In genomic region chr6:152380351-152380767, GRCh38 we compare ENCODE assay signal across 8 cellular contexts.
DNase-seq lines count a peak whose midpoint lies in the region; ATAC-seq and TF ChIP-seq lines count a peak whose summit lies in the region.

No MANE protein-coding gene starts in this region.

- H3K4me3 ChIP-seq in liver (ENCODE audit: low read depth in 1 of 3, low read length in 3 of 3) = peak overlapping the region; percentile 34 to 79 (median 56)

- H3K36me3 ChIP-seq in liver (ENCODE audit: control insufficient read depth in 4 of 4, insufficient read depth in 3 of 4, low read depth in 1 of 4, low read length in 3 of 4) = no peaks in the 10 kb centered on the region

- H3K9me3 ChIP-seq in liver (ENCODE audit: control insufficient read depth in 4 of 4, low read length in 3 of 4) = no peaks in the 10 kb centered on the region

- TF ChIP-seq RAD21 in liver (IDR thresholded peaks at IDR 0.05) = no peak

- no peaks in the 10 kb centered on the region for H3K27me3 ChIP-seq in liver (ENCODE audit: control insufficient read depth in 4 of 4, insufficient read depth in 4 of 4, low read length in 3 of 4)

- peak overlapping the region; percentile 91 to 92 for H3K9ac ChIP-seq in liver (ENCODE audit: low read depth in 1 of 2, low read length in 2 of 2)

- peak; percentile 20 for DNase-seq in HT-29 (ENCODE audit: low spot score)
- peak; percentile 41 for DNase-seq in cerebellar cortex (ENCODE audit: low spot score)
- peak; percentile 72 for DNase-seq in superior temporal gyrus (ENCODE audit: extremely low spot score)
- no peak for DNase-seq in DMS 273 (lab: John Stamatoyannopoulos, UW; ENCODE audit: unreplicated experiment)
- DNase-seq in NCI-H510A treated with DMSO at 0.1 percent for 48 hours (lab: John Stamatoyannopoulos, UW) = no peak

- peak overlapping the region; percentile 67 to 94 for H3K27ac ChIP-seq in liver (ENCODE audit: low read depth in 1 of 2, low read length in 2 of 2)

- no peak for ATAC-seq in GM18868 (IDR thresholded peaks at IDR 0.05; ENCODE audit: unreplicated experiment)
- no peak for ATAC-seq in activated CD4-positive, CD25-positive, alpha-beta regulatory T cell treated with anti-CD3 and anti-CD28 coated beads, Interleukin-2, amount 50 U/mL, for 24 hours

- peaks cover 0 to 7% (median 0%) of the 10 kb centered on the region in 4 donors for H3K4me1 ChIP-seq in liver (ENCODE audit: control insufficient read depth in 4 of 4, insufficient read depth in 4 of 4, low read length in 3 of 4)

- 35% methylated on average over 5 of the region's 5 CpGs for WGBS in liver

- TF ChIP-seq CTCF in liver (IDR thresholded peaks at IDR 0.05; ENCODE audit: low read depth, low read length, missing input control) = no peak

TF ChIP-seq in liver, 16 proteins besides CTCF, POLR2A, EP300 and RAD21:
- TF ChIP-seq TAF1 (conservative IDR thresholded peaks at IDR 0.05) (no peak), GABPA (IDR thresholded peaks at IDR 0.05 in 1 of 2, conservative IDR thresholded peaks at IDR 0.05 in 1 of 2) (no peak), YY1 (IDR thresholded peaks at IDR 0.05) (peak; percentile 57), EGR1 (IDR thresholded peaks at IDR 0.05; ENCODE audit: low read depth in 2 of 2) (no peak)

Comparison
In these comparisons a context has a peak if more than half of its experiments do, and no peak if none do; other contexts are left out.
1. DNase-seq: peak in HT-29 (single experiment), cerebellar cortex (single experiment) and superior temporal gyrus (single experiment); none in DMS 273 (single experiment) and NCI-H510A treated with DMSO at 0.1 percent for 48 hours (single experiment).